13 cellular contexts compared by ENCODE assay signal in the genomic region with DNA sequence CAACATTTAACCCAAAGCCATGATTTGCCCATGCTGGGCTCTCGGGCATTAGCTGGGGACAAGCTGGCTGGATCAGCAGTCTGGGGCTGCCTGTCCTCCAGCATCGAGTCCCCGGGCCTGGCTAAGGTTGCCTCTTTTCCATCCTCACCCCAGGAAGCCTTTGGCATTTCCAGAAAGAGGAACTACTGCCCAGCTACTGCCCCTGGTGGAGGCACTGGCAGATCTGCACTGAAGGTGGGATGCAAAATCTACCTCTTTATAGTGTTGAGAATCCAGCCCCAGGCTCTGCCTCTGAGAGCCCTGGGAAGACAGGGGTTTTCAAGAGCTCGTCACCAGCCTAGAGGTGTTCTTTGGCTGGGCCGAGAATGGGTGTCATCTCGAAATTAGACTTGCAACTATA.
DNase-seq lines count a peak whose midpoint lies in the region; ATAC-seq, FAIRE-seq and TF ChIP-seq lines count a peak whose summit lies in the region.
"Had no signal": no experiment of that assay in that cellular context is flagged by ENCODE, and none has a peak within 500 bp of the region (broad histone marks: within the 10 kb centered on the region; RNA-seq: fewer than 3 reads in every experiment).

No MANE protein-coding gene starts in this region.

- TF ChIP-seq CTCF in BJ (IDR thresholded peaks at IDR 0.05; ENCODE audit: insufficient read depth, low read depth, low read length): peak; percentile 54
- TF ChIP-seq CTCF in HCT116 (IDR thresholded peaks at IDR 0.05 in 2 of 3, conservative IDR thresholded peaks at IDR 0.05 in 1 of 3; ENCODE audit: borderline replicate concordance in 1 of 3, insufficient read depth in 1 of 3, low read depth in 2 of 3, low read length in 2 of 3): peak; percentile 21 to 65 (median 48); a peak in 4 of 6 replicates
- TF ChIP-seq CTCF in VCaP (conservative IDR thresholded peaks at IDR 0.05): peak; percentile 64
- peak; percentile 41 to 54 (median 43) for TF ChIP-seq CTCF in keratinocyte (optimal IDR thresholded peaks at IDR 0.05 in 1 of 3, IDR thresholded peaks at IDR 0.05 in 1 of 3, conservative IDR thresholded peaks at IDR 0.05 in 1 of 3; ENCODE audit: extremely low read depth in 1 of 3, insufficient read depth in 2 of 3, low read length in 3 of 3)

- no peak overlapping the region for H3K27ac Mint-ChIP-seq in T-cell
- H3K27ac Mint-ChIP-seq: activated T-cell treated with anti-CD3 and anti-CD28 coated beads, Interleukin-2, amount 50 U/mL, for 24 hours had no signal

- no peaks in the 10 kb centered on the region for H3K36me3 ChIP-seq in BJ (ENCODE audit: control insufficient read depth, insufficient read depth, low read length)
- H3K36me3 ChIP-seq in HCT116 (ENCODE audit: control insufficient read depth in 1 of 2, insufficient read depth in 2 of 2, low read length in 2 of 2): no peaks in the 10 kb centered on the region
- no peaks in the 10 kb centered on the region for H3K36me3 ChIP-seq in keratinocyte (ENCODE audit: control insufficient read depth in 2 of 2, extremely low read depth in 1 of 2, insufficient read depth in 2 of 2, low read length in 2 of 2)
- no peaks in the 10 kb centered on the region for H3K36me3 ChIP-seq in trophoblast cell (ENCODE audit: control insufficient read depth in 1 of 2, insufficient read depth in 2 of 2, low read length in 2 of 2)
- H3K36me3 ChIP-seq in SJCRH30: no peaks in the 10 kb centered on the region

- no peak overlapping the region for H3K4ac ChIP-seq in trophoblast cell (ENCODE audit: low read depth, low read length)

- TF ChIP-seq RAD21 in HCT116 (IDR thresholded peaks at IDR 0.05; ENCODE audit: low read depth): 0 out of 2 replicates have a peak, but pooled peaks have one; percentile 21

- peaks cover 6 to 17% (median 13%) of the 10 kb centered on the region in 3 donors for H3K9me3 Mint-ChIP-seq in T-cell

- H3K9me1 ChIP-seq in keratinocyte (ENCODE audit: control insufficient read depth, extremely low read depth, insufficient read depth, low read length): no peaks in the 10 kb centered on the region

- H3K79me2 ChIP-seq in HCT116 (ENCODE audit: insufficient read depth, low read length) (no peaks in the 10 kb centered on the region), keratinocyte (ENCODE audit: control insufficient read depth, insufficient read depth, low read length) (no peaks in the 10 kb centered on the region), trophoblast cell (ENCODE audit: control insufficient read depth, insufficient read depth, low read length, poor library complexity) (no peaks in the 10 kb centered on the region)

- no peak overlapping the region for H4K12ac ChIP-seq in trophoblast cell (ENCODE audit: low read depth, low read length)

- H4K20me1 ChIP-seq in HCT116 (ENCODE audit: insufficient read depth): no peaks in the 10 kb centered on the region
- no peaks in the 10 kb centered on the region for H4K20me1 ChIP-seq in keratinocyte (ENCODE audit: control insufficient read depth, extremely low read depth, insufficient read depth, low read length)

- FAIRE-seq in keratinocyte (lab: Jason Lieb, UNC): no peak

- DNase-seq in BJ (ENCODE audit: low read depth) (no peak), HCT116 (ENCODE audit: low read depth, low spot score) (no peak), keratinocyte (ENCODE audit: low read depth, low spot score) (no peak), trophoblast cell (no peak), SJCRH30 (no peak), T-cell (no peak), ecto neural progenitor cell (ENCODE audit: low spot score) (no peak)
- DNase-seq: activated T-cell treated with anti-CD3 and anti-CD28 coated beads, Interleukin-2, amount 50 U/mL, for 24 hours; effector memory CD4-positive, alpha-beta T cell; left cardiac atrium; NCI-H1105 treated with DMSO at 0.1 percent for 48 hours; stimulated activated naive CD4-positive, alpha-beta T cell had no signal

- H3K9me2 ChIP-seq in HCT116 (ENCODE audit: insufficient read depth): no peaks in the 10 kb centered on the region

- H3K9ac ChIP-seq in HCT116 (ENCODE audit: low read length) (no peak overlapping the region), keratinocyte (ENCODE audit: control insufficient read depth, extremely low read depth, insufficient read depth, low read length) (no peak overlapping the region), trophoblast cell (ENCODE audit: low read length) (no peak overlapping the region)

- POLR2A ChIA-PET in BJ (lab: Charles Lee) (no interaction called here), HCT116 (lab: Charles Lee) (no interaction called here), T-cell (lab: Charles Lee) (no interaction called here)

- H3K4me3 Mint-ChIP-seq in T-cell: no peak overlapping the region
- H3K4me3 Mint-ChIP-seq: activated T-cell treated with anti-CD3 and anti-CD28 coated beads, Interleukin-2, amount 50 U/mL, for 24 hours had no signal

- H3K4me2 ChIP-seq in HCT116 (ENCODE audit: low read length) (no peak overlapping the region), keratinocyte (ENCODE audit: control insufficient read depth, extremely low read depth, insufficient read depth, low read depth, low read length) (no peak overlapping the region), trophoblast cell (ENCODE audit: low read length) (no peak overlapping the region)

- H3K27me3 Mint-ChIP-seq in T-cell: peaks cover 41 to 56% of the 10 kb centered on the region in 2 donors

- peaks cover 16 to 31% of the 10 kb centered on the region in 2 experiments for H3K4me1 ChIP-seq in HCT116 (ENCODE audit: control insufficient read depth in 1 of 2, insufficient read depth in 2 of 2, low read length in 2 of 2)
- peaks cover 12% of the 10 kb centered on the region for H3K4me1 ChIP-seq in keratinocyte (ENCODE audit: control insufficient read depth, extremely low read depth, insufficient read depth, low read length)
- peaks cover 0 to 5% of the 10 kb centered on the region in 2 experiments for H3K4me1 ChIP-seq in trophoblast cell (ENCODE audit: control insufficient read depth in 1 of 2, insufficient read depth in 2 of 2, low read length in 2 of 2)
- peaks cover 8% of the 10 kb centered on the region for H3K4me1 ChIP-seq in SJCRH30

- H3K4me3 ChIP-seq in BJ (ENCODE audit: low read depth, low read length): no peak overlapping the region
- no peak overlapping the region for H3K4me3 ChIP-seq in HCT116 (replicated peaks in 1 of 2; ENCODE audit: low read depth in 1 of 2, low read length in 2 of 2)
- H3K4me3 ChIP-seq in keratinocyte (ENCODE audit: control insufficient read depth in 2 of 3, extremely low read depth in 1 of 3, insufficient read depth in 2 of 3, low read depth in 1 of 3, low read length in 3 of 3): no peak overlapping the region
- no peak overlapping the region for H3K4me3 ChIP-seq in trophoblast cell (ENCODE audit: low read depth, low read length)
- H3K4me3 ChIP-seq in SJCRH30: no peak overlapping the region

- H2AFZ ChIP-seq in HCT116 (ENCODE audit: low read depth, low read length, poor library complexity, severe bottlenecking) (no peak overlapping the region), keratinocyte (ENCODE audit: control insufficient read depth, low read length) (no peak overlapping the region), trophoblast cell (ENCODE audit: insufficient read depth, low read length, poor library complexity) (no peak overlapping the region)

- H2BK5ac ChIP-seq in trophoblast cell (ENCODE audit: low read depth, low read length, poor library complexity): no peak overlapping the region

- H3K9me3 ChIP-seq in HCT116 (ENCODE audit: control insufficient read depth in 1 of 2, insufficient read depth in 1 of 2, low read depth in 1 of 2, low read length in 2 of 2): peaks cover 0 to 12% of the 10 kb centered on the region in 2 experiments; a peak in 1 of 4 replicates
- peaks cover 4% of the 10 kb centered on the region for H3K9me3 ChIP-seq in keratinocyte (ENCODE audit: control insufficient read depth, low read depth, low read length)
- H3K9me3 ChIP-seq in trophoblast cell (ENCODE audit: insufficient read depth, low read depth, low read length): peaks cover 13% of the 10 kb centered on the region
- 0 out of 2 replicates have a peak, but pooled peaks cover 3% of the 10 kb centered on the region for H3K9me3 ChIP-seq in SJCRH30 (replicated peaks)

- H2AK5ac ChIP-seq in trophoblast cell (ENCODE audit: low read length): no peak overlapping the region

- H4K8ac ChIP-seq in trophoblast cell (ENCODE audit: low read depth, low read length): no peak overlapping the region

- H3K14ac ChIP-seq in trophoblast cell (ENCODE audit: low read length): no peak overlapping the region

- no peak overlapping the region for H4K91ac ChIP-seq in trophoblast cell (ENCODE audit: low read depth, low read length)

- H3K79me1 ChIP-seq in trophoblast cell (ENCODE audit: low read length): no peaks in the 10 kb centered on the region

- H3K36me3 Mint-ChIP-seq in T-cell: no peaks in the 10 kb centered on the region

- ATAC-seq in HCT116: peak; percentile 35; the same call in 1 of the 2 replicates
- no peak for ATAC-seq in T-cell (replicated peaks in 1 of 4)
- ATAC-seq: left cardiac atrium had no signal

- CTCF ChIA-PET in BJ (lab: Yijun Ruan, JAX): interaction anchor here (0.7 to 1.5 kb wide), 11 partner anchors 9 to 760 kb away, joined by 3 to 7 read pairs (median 4); no protein-coding TSS in a partner anchor
- CTCF ChIA-PET in HCT116 (lab: Charles Lee): interaction anchor here (0.6 to 1.7 kb wide), 9 partner anchors 14 to 396 kb away, joined by 3 to 8 read pairs (median 4); no protein-coding TSS in a partner anchor
- CTCF ChIA-PET in T-cell (lab: Charles Lee): no interaction called here

- TF ChIP-seq POLR2A in HCT116 (IDR thresholded peaks at IDR 0.05; ENCODE audit: borderline replicate concordance, extremely low read depth, insufficient read depth, insufficient read length): no peak

- H3K27ac ChIP-seq in HCT116 (ENCODE audit: low read depth, low read length) (no peak overlapping the region), VCaP (no peak overlapping the region), keratinocyte (ENCODE audit: control insufficient read depth, insufficient read depth, low read length) (no peak overlapping the region), trophoblast cell (ENCODE audit: low read depth, low read length) (no peak overlapping the region), SJCRH30 (no peak overlapping the region)

- no peak overlapping the region for H3K18ac ChIP-seq in trophoblast cell (ENCODE audit: low read length)

- RAD21 ChIA-PET in HCT116 (lab: Charles Lee; ENCODE audit: low non-redundant PET in 1 of 2, low total read pairs in 2 of 2, uncharacterized antibody in 2 of 2, unreplicated experiment in 2 of 2): interaction anchor here (0.6 to 1.6 kb wide), 2 partner anchors 295 to 599 kb away, joined by 4 to 5 read pairs; no protein-coding TSS in a partner anchor

- H2BK120ac ChIP-seq in trophoblast cell (ENCODE audit: insufficient read depth, low read length, poor library complexity): no peak overlapping the region

- intact Hi-C loops in HCT116 (cut with micrococcal nuclease): loop anchor here (1.0 to 10.0 kb wide), 3 partner anchors 213 to 620 kb away; no protein-coding TSS in a partner anchor

- no TSS peak for BruUV-seq in HCT116 (replicated peaks; lab: Mats Ljungman, UMichigan)

- H2BK12ac ChIP-seq in trophoblast cell (ENCODE audit: low read length): no peak overlapping the region

- peaks cover 0 to 2% (median 0%) of the 10 kb centered on the region in 3 donors for H3K4me1 Mint-ChIP-seq in T-cell

- no CpG with 5 or more reads among the region's 6 CpGs for whole genome bisulfite sequencing in trophoblast cell (ENCODE audit: extremely low coverage, insufficient coverage, insufficient read length)

- H3K23ac ChIP-seq in trophoblast cell (ENCODE audit: low read length): no peak overlapping the region

- dilution Hi-C loops in keratinocyte (cut with MboI; ENCODE audit: extremely low pct_ligation_motif_present, low sequenced_read_pairs): no loop called here

- no peaks in the 10 kb centered on the region for H3K27me3 ChIP-seq in BJ (ENCODE audit: control insufficient read depth, insufficient read depth, low read length)
- H3K27me3 ChIP-seq in HCT116 (ENCODE audit: insufficient read depth, low read length): no peaks in the 10 kb centered on the region
- H3K27me3 ChIP-seq in keratinocyte (ENCODE audit: control insufficient read depth, extremely low read depth, insufficient read depth, low read length): peaks cover 3% of the 10 kb centered on the region
- no peaks in the 10 kb centered on the region for H3K27me3 ChIP-seq in trophoblast cell (ENCODE audit: insufficient read depth, low read length)
- H3K27me3 ChIP-seq in SJCRH30: no peaks in the 10 kb centered on the region

Comparison
In these comparisons a context has a peak if more than half of its experiments do, and no peak if none do; other contexts are left out.
1. CTCF ChIA-PET loops: an anchor here in BJ (0.7 to 1.5 kb wide) and HCT116 (0.6 to 1.7 kb wide); none called in T-cell.